In the genomic region with DNA sequence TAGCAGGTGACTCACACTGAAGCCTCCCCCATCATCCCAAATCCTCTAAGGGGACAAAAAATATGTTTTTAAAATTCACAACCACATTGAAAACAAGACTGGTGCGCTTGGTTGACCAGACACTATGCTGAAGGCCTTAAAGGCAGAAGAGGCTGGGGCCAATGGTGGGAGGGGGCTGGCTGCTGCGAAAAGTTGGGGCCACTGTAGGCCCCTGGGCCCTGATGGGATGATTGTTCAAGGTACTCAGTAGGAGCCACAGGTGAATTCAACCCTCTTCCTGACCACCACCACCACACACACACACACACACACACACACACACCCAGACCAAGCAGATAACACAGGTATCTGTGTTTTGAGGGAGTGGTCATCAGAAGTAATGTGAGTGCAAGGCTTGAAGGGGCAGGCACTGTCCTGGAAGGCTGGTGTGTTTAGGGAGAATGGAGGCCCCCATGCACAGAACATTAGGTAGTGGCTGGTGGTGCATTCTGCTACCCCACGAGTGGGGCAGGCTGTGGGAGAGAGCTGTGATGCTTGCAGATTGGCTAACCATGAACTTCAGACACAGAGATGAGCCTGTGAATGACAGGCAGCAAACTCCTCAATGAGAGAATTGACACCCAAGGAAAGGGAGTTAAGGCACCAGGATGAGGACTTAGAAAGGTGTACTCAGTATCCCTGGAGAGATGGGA, we compare ENCODE assay signal across 22 cellular contexts. TPM values are rescaled to one million over a fixed set of nuclear protein-coding genes. Genes with fewer than 3 reads are reported as not detected.
A peak's percentile ranks its signal among the peaks of the same experiment; 100 is the strongest.
DNase-seq lines count a peak whose midpoint lies in the region; ATAC-seq and TF ChIP-seq lines count a peak whose summit lies in the region.
"Had no signal": no experiment of that assay in that cellular context is flagged by ENCODE, and none has a peak within 500 bp of the region (broad histone marks: within the 10 kb centered on the region; RNA-seq: fewer than 3 reads in every experiment).

No MANE protein-coding gene starts in this region.

- peaks cover 1% of the 10 kb centered on the region for H3K9me3 Mint-ChIP-seq in activated naive CD8-positive, alpha-beta T cell treated with anti-CD3 and anti-CD28 coated beads, Interleukin-2, amount 10 ng/mL, durations not matched to agents 7 days and 5 days
- H3K9me3 Mint-ChIP-seq in activated naive CD8-positive, alpha-beta T cell treated with anti-CD3 and anti-CD28 coated beads, Interleukin-2, amount 50 U/mL, for 24 hours, result peaks cover 15% of the 10 kb centered on the region

- no peak for TF ChIP-seq CTCF in DND-41 (IDR thresholded peaks at IDR 0.05; ENCODE audit: borderline replicate concordance, extremely low read depth, low read length, poor library complexity, severe bottlenecking)

- H3K27ac Mint-ChIP-seq in activated naive CD8-positive, alpha-beta T cell treated with anti-CD3 and anti-CD28 coated beads, Interleukin-2, amount 10 ng/mL, durations not matched to agents 7 days and 5 days, result no peak overlapping the region
- H3K27ac Mint-ChIP-seq in activated naive CD8-positive, alpha-beta T cell treated with anti-CD3 and anti-CD28 coated beads, Interleukin-2, amount 50 U/mL, for 24 hours, result no peak overlapping the region
- H3K27ac Mint-ChIP-seq: GM23338 had no signal

- H3K79me2 ChIP-seq in DND-41 (ENCODE audit: insufficient read depth, low read length), result no peaks in the 10 kb centered on the region

- POLR2A ChIA-PET in activated naive CD8-positive, alpha-beta T cell treated with anti-CD3 and anti-CD28 coated beads, Interleukin-2, amount 10 ng/mL, durations not matched to agents 7 days and 5 days (lab: Charles Lee), result no interaction called here

- no peak overlapping the region for H3K4me3 Mint-ChIP-seq in activated naive CD8-positive, alpha-beta T cell treated with anti-CD3 and anti-CD28 coated beads, Interleukin-2, amount 10 ng/mL, durations not matched to agents 7 days and 5 days
- H3K4me3 Mint-ChIP-seq in activated naive CD8-positive, alpha-beta T cell treated with anti-CD3 and anti-CD28 coated beads, Interleukin-2, amount 50 U/mL, for 24 hours, result no peak overlapping the region
- H3K4me3 Mint-ChIP-seq: CD8-positive, alpha-beta memory T cell; GM23338 had no signal

- H3K27ac ChIP-seq in DND-41 (ENCODE audit: low read length) (peak overlapping the region; percentile 44), subcutaneous abdominal adipose tissue (ENCODE audit: low read depth, low read length) (peak overlapping the region; percentile 41)
- H3K27ac ChIP-seq: C4-2B had no signal

- H2AFZ ChIP-seq in DND-41 (ENCODE audit: low read depth, low read length), result no peak overlapping the region
- H2AFZ ChIP-seq: GM23338 had no signal

- no peak for ATAC-seq in activated naive CD8-positive, alpha-beta T cell treated with anti-CD3 and anti-CD28 coated beads, Interleukin-2, amount 10 ng/mL, durations not matched to agents 7 days and 5 days (ENCODE audit: low read depth)
- ATAC-seq in activated naive CD8-positive, alpha-beta T cell treated with anti-CD3 and anti-CD28 coated beads, Interleukin-2, amount 50 U/mL, for 24 hours, result no peak
- ATAC-seq in DND-41 (ENCODE audit: insufficient read depth, low read depth) (no peak), left colon (no peak)
- ATAC-seq: GM23338 had no signal

- peak; percentile 8 for DNase-seq in activated naive CD8-positive, alpha-beta T cell treated with anti-CD3 and anti-CD28 coated beads, Interleukin-2, amount 10 ng/mL, durations not matched to agents 7 days and 5 days
- no peak for DNase-seq in activated naive CD8-positive, alpha-beta T cell treated with anti-CD3 and anti-CD28 coated beads, Interleukin-2, amount 50 U/mL, for 24 hours
- no peak for DNase-seq in DND-41
- peak; percentile 3 for DNase-seq in iPS-NIHi7 (ENCODE audit: extremely low spot score)
- DNase-seq in stimulated activated CD4-positive, alpha-beta T cell treated with anti-CD3 and anti-CD28 coated beads, Interleukin-12 subunit alpha, Interleukin-12 subunit beta, amount 100 ng/mL, for 4 hours, result no peak
- no peak for DNase-seq in left colon
- DNase-seq: Calu3; CD8-positive, alpha-beta memory T cell; DMS53; EL; GF-D8; MG63; NCI-H1417; NCI-H1694 treated with DMSO at 0.1 percent for 48 hours; NCI-H2081 treated with DMSO at 0.1 percent for 48 hours; NCI-H2171 treated with DMSO at 0.1 percent for 48 hours; NCI-H446; NCI-H526 had no signal

- peaks cover 24% of the 10 kb centered on the region for H3K27me3 Mint-ChIP-seq in activated naive CD8-positive, alpha-beta T cell treated with anti-CD3 and anti-CD28 coated beads, Interleukin-2, amount 10 ng/mL, durations not matched to agents 7 days and 5 days
- H3K27me3 Mint-ChIP-seq in activated naive CD8-positive, alpha-beta T cell treated with anti-CD3 and anti-CD28 coated beads, Interleukin-2, amount 50 U/mL, for 24 hours, result peaks cover 3% of the 10 kb centered on the region

- H3K36me3 Mint-ChIP-seq in activated naive CD8-positive, alpha-beta T cell treated with anti-CD3 and anti-CD28 coated beads, Interleukin-2, amount 10 ng/mL, durations not matched to agents 7 days and 5 days, result no peaks in the 10 kb centered on the region
- no peaks in the 10 kb centered on the region for H3K36me3 Mint-ChIP-seq in activated naive CD8-positive, alpha-beta T cell treated with anti-CD3 and anti-CD28 coated beads, Interleukin-2, amount 50 U/mL, for 24 hours (ENCODE audit: low read depth)
- H3K36me3 Mint-ChIP-seq: CD8-positive, alpha-beta memory T cell had no signal

- H3K27me3 ChIP-seq in DND-41 (ENCODE audit: insufficient read depth, low read length, poor library complexity), result no peaks in the 10 kb centered on the region
- H3K27me3 ChIP-seq in subcutaneous abdominal adipose tissue (ENCODE audit: control insufficient read depth in 5 of 5, insufficient read depth in 4 of 5, low read length in 5 of 5), result no peaks in the 10 kb centered on the region
- H3K27me3 ChIP-seq: MG63 had no signal

- no peak overlapping the region for H3K4me3 ChIP-seq in DND-41 (ENCODE audit: low read depth in 1 of 2, low read length in 2 of 2)
- H3K4me3 ChIP-seq in subcutaneous abdominal adipose tissue (ENCODE audit: low read depth in 1 of 5, low read length in 5 of 5), result no peak overlapping the region
- H3K4me3 ChIP-seq: GM23338, HAP-1, MG63 had no signal

- H3K36me3 ChIP-seq in DND-41 (ENCODE audit: insufficient read depth, low read length), result no peaks in the 10 kb centered on the region
- H3K36me3 ChIP-seq in subcutaneous abdominal adipose tissue (ENCODE audit: control insufficient read depth in 5 of 5, insufficient read depth in 5 of 5, low read length in 5 of 5), result no peaks in the 10 kb centered on the region
- H3K36me3 ChIP-seq: HAP-1, MG63 had no signal

- H3K4me2 ChIP-seq in DND-41 (ENCODE audit: insufficient read depth, low read length), result no peak overlapping the region
- H3K4me2 ChIP-seq: GM23338 had no signal

- peaks cover 2% of the 10 kb centered on the region for H3K4me1 Mint-ChIP-seq in activated naive CD8-positive, alpha-beta T cell treated with anti-CD3 and anti-CD28 coated beads, Interleukin-2, amount 10 ng/mL, durations not matched to agents 7 days and 5 days
- H3K4me1 Mint-ChIP-seq in activated naive CD8-positive, alpha-beta T cell treated with anti-CD3 and anti-CD28 coated beads, Interleukin-2, amount 50 U/mL, for 24 hours, result peaks cover 3% of the 10 kb centered on the region

- H4K20me1 ChIP-seq in DND-41 (ENCODE audit: insufficient read depth, low read length), result no peaks in the 10 kb centered on the region; the same call in 1 of the 2 replicates

- H3K9ac ChIP-seq in DND-41 (ENCODE audit: low read depth, low read length), result no peak overlapping the region
- no peak overlapping the region for H3K9ac ChIP-seq in subcutaneous abdominal adipose tissue (ENCODE audit: low read length in 5 of 5)

- H3K4me1 ChIP-seq in DND-41 (ENCODE audit: insufficient read depth, low read length) (peaks cover 23% of the 10 kb centered on the region), subcutaneous abdominal adipose tissue (ENCODE audit: control insufficient read depth in 5 of 5, insufficient read depth in 5 of 5, low read length in 5 of 5) (peaks cover 6 to 37% (median 27%) of the 10 kb centered on the region in 5 donors)
- H3K4me1 ChIP-seq: HAP-1 had no signal

- H3K9me3 ChIP-seq in DND-41 (ENCODE audit: insufficient read depth, low read length, severe bottlenecking), result peaks cover 18% of the 10 kb centered on the region
- H3K9me3 ChIP-seq in subcutaneous abdominal adipose tissue (ENCODE audit: control insufficient read depth in 5 of 5, low read length in 5 of 5), result peaks cover 0 to 6% (median 3%) of the 10 kb centered on the region in 5 donors

- intact Hi-C loops in left colon (cut with DNase I, micrococcal nuclease), result loop anchor here (5.0 to 10.0 kb wide), 2 partner anchors 137 to 284 kb away; a partner anchor contains a TSS

RNA-seq across cellular contexts. Expression of a gene that starts 55.0 kb away (rescaled TPM):
- total RNA-seq in activated naive CD8-positive, alpha-beta T cell treated with anti-CD3 and anti-CD28 coated beads, Interleukin-2, amount 10 ng/mL, durations not matched to agents 7 days and 5 days, result 10 to 100 TPM in 1 of 2 experiments, 1 to 10 TPM in 1; 7.4 to 10.2 TPM
- total RNA-seq in left colon, result 1 to 10 TPM; 1.6 TPM

Comparison
In these comparisons a context has a peak if more than half of its experiments do, and no peak if none do; other contexts are left out.
1. DNase-seq: peak in activated naive CD8-positive, alpha-beta T cell treated with anti-CD3 and anti-CD28 coated beads, Interleukin-2, amount 10 ng/mL, durations not matched to agents 7 days and 5 days (single experiment) and iPS-NIHi7 (single experiment); none in activated naive CD8-positive, alpha-beta T cell treated with anti-CD3 and anti-CD28 coated beads, Interleukin-2, amount 50 U/mL, for 24 hours (single experiment), DND-41 (single experiment), stimulated activated CD4-positive, alpha-beta T cell treated with anti-CD3 and anti-CD28 coated beads, Interleukin-12 subunit alpha, Interleukin-12 subunit beta, amount 100 ng/mL, for 4 hours (single experiment) and left colon (0 of 2).